ENCODE assay signal across 19 cellular contexts in genomic region chr1:77040817-77041216, GRCh38.
DNase-seq lines count a peak whose midpoint lies in the region; ATAC-seq and TF ChIP-seq lines count a peak whose summit lies in the region.
"Had no signal": no experiment of that assay in that cellular context is flagged by ENCODE, and none has a peak within 500 bp of the region (broad histone marks: within the 10 kb centered on the region; RNA-seq: fewer than 3 reads in every experiment).

No MANE protein-coding gene starts in this region.

- intact Hi-C loops in CD14-positive monocyte (cut with micrococcal nuclease), result no loop called here
- intact Hi-C loops in Right ventricle myocardium inferior (cut with DNase I), result no loop called here

- H3K36me3 Mint-ChIP-seq in osteocyte (ENCODE audit: unreplicated experiment) (no peaks in the 10 kb centered on the region), CD14-positive monocyte (no peaks in the 10 kb centered on the region)
- H3K36me3 Mint-ChIP-seq: CD8-positive, alpha-beta T cell had no signal

- TF ChIP-seq POLR2A in NB4 (IDR thresholded peaks at IDR 0.05; ENCODE audit: extremely low read depth, insufficient read length), result no peak

- DNase-seq in SKM-1 treated with dmso at 0.1 percent for 144 hours (lab: John Stamatoyannopoulos, UW; ENCODE audit: unreplicated experiment), result peak; percentile 11
- no peak for DNase-seq in SKM-1 (lab: John Stamatoyannopoulos, UW; ENCODE audit: unreplicated experiment)
- DNase-seq in NB4 (ENCODE audit: low read depth), result peak; percentile 16
- no peak for DNase-seq in SJSA1 (ENCODE audit: low read depth in 1 of 2, low spot score in 2 of 2)
- no peak for DNase-seq in osteocyte (ENCODE audit: extremely low spot score, unreplicated experiment)
- no peak for DNase-seq in CD14-positive monocyte (ENCODE audit: low spot score)
- DNase-seq in Right ventricle myocardium inferior (ENCODE audit: missing footprints), result no peak
- DNase-seq: 8988T; CD8-positive, alpha-beta T cell; GM23248; KG1; MG63; NCI-H1417 treated with DMSO at 0.1 percent for 48 hours; NCI-H2029; NCI-H748 treated with DMSO at 0.1 percent for 48 hours; Peyer's patch; T-helper 1 cell had no signal

- ATAC-seq in GM19397 (IDR thresholded peaks at IDR 0.05; ENCODE audit: unreplicated experiment) (no peak), Right ventricle myocardium inferior (no peak)
- ATAC-seq: CD8-positive, alpha-beta T cell; HCT116 had no signal

- no peak for TF ChIP-seq CTCF in NB4 (IDR thresholded peaks at IDR 0.05; ENCODE audit: low read depth, low read length)
- TF ChIP-seq CTCF in osteocyte (IDR thresholded peaks at IDR 0.05), result no peak
- TF ChIP-seq CTCF in CD14-positive monocyte (IDR thresholded peaks at IDR 0.05), result no peak

- H3K4me3 ChIP-seq in NB4 (ENCODE audit: low read depth, low read length) (no peak overlapping the region), SJSA1 (no peak overlapping the region)
- H3K4me3 ChIP-seq: GM23248, MG63, Peyer's patch had no signal

- H3K27ac ChIP-seq in SJSA1, result peak overlapping the region; percentile 58; the same call in 1 of the 2 replicates

- H3K4me1 Mint-ChIP-seq in osteocyte (ENCODE audit: unreplicated experiment) (peaks cover 14% of the 10 kb centered on the region), CD14-positive monocyte (peaks cover 13% of the 10 kb centered on the region)

- no peak overlapping the region for H3K4me3 Mint-ChIP-seq in osteocyte (ENCODE audit: unreplicated experiment)
- H3K4me3 Mint-ChIP-seq in CD14-positive monocyte, result no peak overlapping the region
- H3K4me3 Mint-ChIP-seq: CD8-positive, alpha-beta T cell had no signal

- H3K27me3 Mint-ChIP-seq in osteocyte (ENCODE audit: unreplicated experiment) (no peaks in the 10 kb centered on the region), CD14-positive monocyte (ENCODE audit: low read depth in 3 of 3) (peaks cover 0 to 3% (median 2%) of the 10 kb centered on the region in 3 donors)

- no peaks in the 10 kb centered on the region for H3K36me3 ChIP-seq in SJSA1
- H3K36me3 ChIP-seq: Peyer's patch had no signal

- peaks cover 16% of the 10 kb centered on the region for H3K4me1 ChIP-seq in SJSA1 (replicated peaks)
- H3K4me1 ChIP-seq: Peyer's patch had no signal

- H3K9me3 Mint-ChIP-seq in osteocyte (ENCODE audit: unreplicated experiment), result peaks cover 7% of the 10 kb centered on the region
- H3K9me3 Mint-ChIP-seq in CD14-positive monocyte, result peaks cover 0 to 4% (median 3%) of the 10 kb centered on the region in 7 donors

- H3K27me3 ChIP-seq in SJSA1 (replicated peaks), result 0 out of 2 replicates have a peak, but pooled peaks cover 3% of the 10 kb centered on the region
- H3K27me3 ChIP-seq: MG63, Peyer's patch had no signal

- H3K9me3 ChIP-seq in SJSA1 (replicated peaks), result 0 out of 2 replicates have a peak, but pooled peaks cover 3% of the 10 kb centered on the region
- H3K9me3 ChIP-seq: MG63, Peyer's patch had no signal

- H3K27ac Mint-ChIP-seq in osteocyte (ENCODE audit: unreplicated experiment) (peak overlapping the region; percentile 69), CD14-positive monocyte (no peak overlapping the region)
- H3K27ac Mint-ChIP-seq: CD8-positive, alpha-beta T cell had no signal

Comparison
In these comparisons a context has a peak if more than half of its experiments do, and no peak if none do; other contexts are left out.
1. DNase-seq: peak in SKM-1 treated with dmso at 0.1 percent for 144 hours (single experiment) and NB4 (single experiment); none in SKM-1 (single experiment), SJSA1 (0 of 2), osteocyte (single experiment), CD14-positive monocyte (single experiment) and Right ventricle myocardium inferior (single experiment).